2 cellular contexts compared by ENCODE assay signal in the genomic region with DNA sequence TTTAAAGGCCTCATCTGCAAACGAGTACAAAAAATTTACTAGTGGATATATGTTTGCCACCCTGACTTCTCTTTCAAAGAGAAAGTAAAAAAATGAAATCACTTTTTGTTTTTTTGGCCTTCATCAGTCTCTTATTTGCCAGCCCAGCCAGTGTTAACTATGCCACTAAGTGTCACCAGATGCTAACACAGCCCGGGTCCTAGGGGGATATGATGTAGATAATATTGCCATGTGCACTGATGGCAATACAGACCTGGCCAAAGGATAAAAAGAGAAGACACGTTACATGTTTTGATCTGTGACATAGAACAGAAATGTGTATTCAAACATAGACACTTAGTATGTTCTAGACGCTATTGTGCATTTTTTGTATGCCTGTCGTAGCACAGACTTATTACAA.
TF ChIP-seq lines count a peak whose summit lies in the region.

No MANE protein-coding gene starts in this region.

TF ChIP-seq in SK-N-SH, 30 proteins besides CTCF, POLR2A, EP300 and RAD21 (continued from another document):
- TF ChIP-seq, protein P1, sequence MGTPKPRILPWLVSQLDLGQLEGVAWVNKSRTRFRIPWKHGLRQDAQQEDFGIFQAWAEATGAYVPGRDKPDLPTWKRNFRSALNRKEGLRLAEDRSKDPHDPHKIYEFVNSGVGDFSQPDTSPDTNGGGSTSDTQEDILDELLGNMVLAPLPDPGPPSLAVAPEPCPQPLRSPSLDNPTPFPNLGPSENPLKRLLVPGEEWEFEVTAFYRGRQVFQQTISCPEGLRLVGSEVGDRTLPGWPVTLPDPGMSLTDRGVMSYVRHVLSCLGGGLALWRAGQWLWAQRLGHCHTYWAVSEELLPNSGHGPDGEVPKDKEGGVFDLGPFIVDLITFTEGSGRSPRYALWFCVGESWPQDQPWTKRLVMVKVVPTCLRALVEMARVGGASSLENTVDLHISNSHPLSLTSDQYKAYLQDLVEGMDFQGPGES (IDR thresholded peaks at IDR 0.05; ENCODE audit: low read depth, low read length) = peak; percentile 13; the same call in 1 of the 2 replicates
- TF ChIP-seq FOXJ3 (CRISPR knock-in tag; IDR thresholded peaks at IDR 0.05) (peak; percentile 45; the same call in 1 of the 2 replicates), ELF1 (IDR thresholded peaks at IDR 0.05) (no peak)

TF ChIP-seq in SK-N-SH treated with all-trans-retinoic acid at 6 μM for 48 hours, 23 proteins besides CTCF, POLR2A, EP300 and RAD21 (continued from another document):
- TF ChIP-seq, protein P2, sequence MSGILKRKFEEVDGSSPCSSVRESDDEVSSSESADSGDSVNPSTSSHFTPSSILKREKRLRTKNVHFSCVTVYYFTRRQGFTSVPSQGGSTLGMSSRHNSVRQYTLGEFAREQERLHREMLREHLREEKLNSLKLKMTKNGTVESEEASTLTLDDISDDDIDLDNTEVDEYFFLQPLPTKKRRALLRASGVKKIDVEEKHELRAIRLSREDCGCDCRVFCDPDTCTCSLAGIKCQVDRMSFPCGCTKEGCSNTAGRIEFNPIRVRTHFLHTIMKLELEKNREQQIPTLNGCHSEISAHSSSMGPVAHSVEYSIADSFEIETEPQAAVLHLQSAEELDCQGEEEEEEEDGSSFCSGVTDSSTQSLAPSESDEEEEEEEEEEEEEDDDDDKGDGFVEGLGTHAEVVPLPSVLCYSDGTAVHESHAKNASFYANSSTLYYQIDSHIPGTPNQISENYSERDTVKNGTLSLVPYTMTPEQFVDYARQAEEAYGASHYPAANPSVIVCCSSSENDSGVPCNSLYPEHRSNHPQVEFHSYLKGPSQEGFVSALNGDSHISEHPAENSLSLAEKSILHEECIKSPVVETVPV (CRISPR knock-in tag; IDR thresholded peaks at IDR 0.05) = no peak
- TF ChIP-seq OSR1 (CRISPR knock-in tag; IDR thresholded peaks at IDR 0.05) (no peak), ZNF565 (CRISPR knock-in tag; conservative IDR thresholded peaks at IDR 0.05; ENCODE audit: low read depth) (no peak), GLIS3 (CRISPR knock-in tag; IDR thresholded peaks at IDR 0.05) (no peak), SNAI2 (CRISPR knock-in tag; IDR thresholded peaks at IDR 0.05) (no peak), ZFP3 (CRISPR knock-in tag; IDR thresholded peaks at IDR 0.05) (no peak), CSDC2 (CRISPR knock-in tag; IDR thresholded peaks at IDR 0.05) (no peak), PPARA (CRISPR knock-in tag; IDR thresholded peaks at IDR 0.05; ENCODE audit: borderline replicate concordance) (no peak)
- TF ChIP-seq, protein P3, sequence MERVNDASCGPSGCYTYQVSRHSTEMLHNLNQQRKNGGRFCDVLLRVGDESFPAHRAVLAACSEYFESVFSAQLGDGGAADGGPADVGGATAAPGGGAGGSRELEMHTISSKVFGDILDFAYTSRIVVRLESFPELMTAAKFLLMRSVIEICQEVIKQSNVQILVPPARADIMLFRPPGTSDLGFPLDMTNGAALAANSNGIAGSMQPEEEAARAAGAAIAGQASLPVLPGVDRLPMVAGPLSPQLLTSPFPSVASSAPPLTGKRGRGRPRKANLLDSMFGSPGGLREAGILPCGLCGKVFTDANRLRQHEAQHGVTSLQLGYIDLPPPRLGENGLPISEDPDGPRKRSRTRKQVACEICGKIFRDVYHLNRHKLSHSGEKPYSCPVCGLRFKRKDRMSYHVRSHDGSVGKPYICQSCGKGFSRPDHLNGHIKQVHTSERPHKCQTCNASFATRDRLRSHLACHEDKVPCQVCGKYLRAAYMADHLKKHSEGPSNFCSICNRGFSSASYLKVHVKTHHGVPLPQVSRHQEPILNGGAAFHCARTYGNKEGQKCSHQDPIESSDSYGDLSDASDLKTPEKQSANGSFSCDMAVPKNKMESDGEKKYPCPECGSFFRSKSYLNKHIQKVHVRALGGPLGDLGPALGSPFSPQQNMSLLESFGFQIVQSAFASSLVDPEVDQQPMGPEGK (CRISPR knock-in tag; IDR thresholded peaks at IDR 0.05; ENCODE audit: borderline replicate concordance) = no peak
